ENCODE assay signal across 19 cellular contexts in the genomic region with DNA sequence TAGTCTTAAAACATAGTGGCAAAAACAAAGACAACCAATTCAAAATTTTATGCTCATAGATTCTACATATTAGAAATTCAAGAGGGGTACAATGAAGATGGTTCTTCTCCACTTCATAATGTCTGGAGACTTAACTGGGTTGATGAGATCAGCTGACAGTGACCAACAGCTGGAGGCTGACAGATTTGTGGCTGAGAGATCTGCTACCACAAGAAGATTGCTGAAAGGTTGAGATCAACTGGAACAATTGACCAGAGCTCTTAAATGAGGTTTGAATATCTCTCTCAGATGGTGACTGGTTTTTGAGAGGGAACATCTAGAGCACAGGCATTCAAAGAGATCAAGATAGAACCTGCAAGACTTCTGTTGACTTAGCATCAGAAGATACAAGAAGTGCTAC.
DNase-seq lines count a peak whose midpoint lies in the region; ATAC-seq lines count a peak whose summit lies in the region.
"Had no signal": no experiment of that assay in that cellular context is flagged by ENCODE, and none has a peak within 500 bp of the region (broad histone marks: within the 10 kb centered on the region; RNA-seq: fewer than 3 reads in every experiment).

No MANE protein-coding gene starts in this region.

- H3K9me3 ChIP-seq in SJCRH30 (replicated peaks) = no peaks in the 10 kb centered on the region
- H3K9me3 ChIP-seq: BE2C; BLaER1 treated with 17β-estradiol and CSF1 and Interleukin-3, amounts not matched to agents 10 nM and 100 nM; HAP-1 had no signal

- H3K36me3 ChIP-seq in SJCRH30 = no peaks in the 10 kb centered on the region
- H3K36me3 ChIP-seq: BE2C; BLaER1 treated with 17β-estradiol and CSF1 and Interleukin-3, amounts not matched to agents 10 nM and 100 nM; HAP-1 had no signal

- H3K27ac ChIP-seq in SJCRH30 = peak overlapping the region; percentile 9; the same call in 1 of the 2 replicates
- H3K27ac ChIP-seq: 22Rv1; BLaER1 treated with 17β-estradiol and CSF1 and Interleukin-3, amounts not matched to agents 10 nM and 100 nM had no signal

- no peak overlapping the region for H3K4me3 ChIP-seq in SJCRH30
- H3K4me3 ChIP-seq: BLaER1 treated with 17β-estradiol and CSF1 and Interleukin-3, amounts not matched to agents 10 nM and 100 nM; HAP-1 had no signal

- no peaks in the 10 kb centered on the region for H3K27me3 ChIP-seq in SJCRH30
- H3K27me3 ChIP-seq: BE2C; BLaER1 treated with 17β-estradiol and CSF1 and Interleukin-3, amounts not matched to agents 10 nM and 100 nM had no signal

- ATAC-seq in HG03342 (IDR thresholded peaks at IDR 0.05; ENCODE audit: unreplicated experiment) = no peak

- DNase-seq in DMS 273 (lab: John Stamatoyannopoulos, UW; ENCODE audit: unreplicated experiment) (peak; percentile 4), DMS 273 treated with DMSO at 0.1 percent for 48 hours (lab: John Stamatoyannopoulos, UW) (no peak), SJCRH30 (peak; percentile 30 to 61), myocyte (ENCODE audit: low read depth) (peak; percentile 83), AG08396 (ENCODE audit: low spot score) (no peak), DMS53 treated with DMSO at 0.1 percent for 48 hours (lab: John Stamatoyannopoulos, UW; ENCODE audit: unreplicated experiment) (no peak)
- DNase-seq: AML-193; BE2C; Calu3; CD4-positive, alpha-beta memory T cell; COR-L47; DMS79 treated with DMSO at 0.1 percent for 48 hours; GF-D8; GOT3; HFFc6 had no signal

- peaks cover 20% of the 10 kb centered on the region for H3K4me1 ChIP-seq in SJCRH30
- H3K4me1 ChIP-seq: BE2C, HAP-1 had no signal

Comparison
In these comparisons a context has a peak if more than half of its experiments do, and no peak if none do; other contexts are left out.
1. DNase-seq: peak in DMS 273 (single experiment), SJCRH30 (2 of 2) and myocyte (single experiment); none in DMS 273 treated with DMSO at 0.1 percent for 48 hours (single experiment), AG08396 (single experiment) and DMS53 treated with DMSO at 0.1 percent for 48 hours (single experiment).